ENCODE assay signal across 11 cellular contexts in the genomic region with DNA sequence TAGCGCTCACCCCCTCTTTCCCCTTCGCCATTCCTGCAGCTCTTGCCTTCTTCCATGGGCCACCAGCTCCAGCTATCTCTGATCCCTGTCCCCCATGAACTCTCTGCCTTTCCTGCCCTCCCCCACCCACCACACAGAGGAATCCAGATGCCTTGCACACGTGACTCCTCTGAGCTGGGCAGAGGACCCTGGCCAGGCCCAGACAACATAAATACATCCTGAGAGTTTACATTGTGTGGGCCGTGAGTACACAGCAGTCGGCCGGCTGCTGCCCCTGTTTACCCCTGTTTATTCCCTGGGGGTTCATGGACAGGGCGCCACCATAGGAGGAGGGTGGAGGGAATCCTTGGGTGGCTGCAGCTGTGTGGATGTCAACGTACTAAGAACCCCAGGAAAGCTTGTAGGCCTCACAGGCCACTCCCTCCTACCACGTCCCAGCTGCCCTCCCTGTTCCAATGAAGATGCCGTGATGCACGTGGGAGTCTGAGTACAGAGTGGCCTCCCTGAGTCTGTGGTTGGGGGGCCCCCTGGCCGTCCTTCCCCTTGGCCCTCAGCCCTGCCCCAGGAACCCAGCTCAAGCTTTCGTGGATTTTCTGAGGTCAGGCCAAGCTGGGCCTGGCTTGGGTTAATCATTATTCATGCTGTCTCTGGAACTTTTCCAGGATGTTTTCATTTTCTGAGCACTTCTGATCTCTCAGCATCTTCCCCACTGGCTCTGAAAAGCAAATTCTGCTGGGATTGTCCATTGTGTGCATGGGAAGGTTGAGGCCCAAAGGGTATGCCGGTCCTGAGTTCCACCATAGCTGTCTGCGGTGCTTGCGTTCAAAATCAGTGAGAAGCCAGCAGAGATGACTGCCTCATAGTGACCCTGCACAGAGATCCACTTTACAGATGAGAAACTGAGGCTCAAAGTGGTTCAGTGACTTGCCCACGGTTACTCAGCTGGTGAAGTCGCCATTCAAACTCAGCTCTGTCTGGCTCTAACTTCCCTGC.
DNase-seq lines count a peak whose midpoint lies in the region; ATAC-seq and TF ChIP-seq lines count a peak whose summit lies in the region.
"Had no signal": no experiment of that assay in that cellular context is flagged by ENCODE, and none has a peak within 500 bp of the region (broad histone marks: within the 10 kb centered on the region; RNA-seq: fewer than 3 reads in every experiment).

No MANE protein-coding gene starts in this region.

- H3K9me3 Mint-ChIP-seq in MCF 10A (ENCODE audit: unreplicated experiment), result no peaks in the 10 kb centered on the region
- H3K9me3 Mint-ChIP-seq: CD4-positive, CD25-positive, alpha-beta regulatory T cell had no signal

- H3K27ac ChIP-seq in breast epithelium (peak overlapping the region; percentile 51 to 52), liver (ENCODE audit: low read depth in 1 of 2, low read length in 2 of 2) (peak overlapping the region in 1 of 2 donors; percentile 4), uterus (peak overlapping the region; percentile 82)
- H3K27ac ChIP-seq: esophagus squamous epithelium had no signal

- no peaks in the 10 kb centered on the region for H3K27me3 ChIP-seq in breast epithelium
- no peaks in the 10 kb centered on the region for H3K27me3 ChIP-seq in liver (ENCODE audit: control insufficient read depth in 4 of 4, insufficient read depth in 4 of 4, low read length in 3 of 4)
- H3K27me3 ChIP-seq in uterus, result no peaks in the 10 kb centered on the region

- H3K9me3 ChIP-seq in breast epithelium (no peaks in the 10 kb centered on the region), liver (ENCODE audit: control insufficient read depth in 4 of 4, low read length in 3 of 4) (no peaks in the 10 kb centered on the region), uterus (no peaks in the 10 kb centered on the region)
- H3K9me3 ChIP-seq: esophagus squamous epithelium had no signal

- no TSS peak for BruUV-seq in MCF 10A (replicated peaks; lab: Mats Ljungman, UMichigan)

- TF ChIP-seq CTCF in breast epithelium (IDR thresholded peaks at IDR 0.05) (no peak), MCF 10A (IDR thresholded peaks at IDR 0.05; ENCODE audit: unreplicated experiment) (no peak), liver (IDR thresholded peaks at IDR 0.05; ENCODE audit: low read depth, low read length, missing input control) (no peak), uterus (IDR thresholded peaks at IDR 0.05) (no peak)

- DNase-seq in breast epithelium (ENCODE audit: low spot score in 2 of 2) (no peak), MCF 10A (ENCODE audit: unreplicated experiment) (no peak), astrocyte of the hippocampus (ENCODE audit: low read depth, low spot score) (peak; percentile 38), uterus (peak; percentile 83 to 88), NCI-H2196 (lab: John Stamatoyannopoulos, UW; ENCODE audit: unreplicated experiment) (no peak)
- DNase-seq in stimulated activated naive CD4-positive, alpha-beta T cell (lab: John Stamatoyannopoulos, UW), result no peak
- DNase-seq: CD4-positive, CD25-positive, alpha-beta regulatory T cell; esophagus squamous epithelium; NK-92 treated with Interleukin-12 subunit alpha and Interleukin-12 subunit beta, amount 100 ng/mL, for 24 hours had no signal

- intact Hi-C loops in breast epithelium (cut with DNase I; ENCODE audit: low total_unique reads) (loop anchor here (10.0 kb wide), 1 partner anchor 84 kb away; no protein-coding TSS in a partner anchor), MCF 10A (cut with micrococcal nuclease) (no loop called here), uterus (cut with DNase I; ENCODE audit: low total_unique reads) (no loop called here)

- no peak overlapping the region for H3K4me3 Mint-ChIP-seq in MCF 10A (ENCODE audit: unreplicated experiment)
- H3K4me3 Mint-ChIP-seq: CD4-positive, CD25-positive, alpha-beta regulatory T cell had no signal

- CTCF ChIA-PET in MCF 10A (lab: Yijun Ruan, JAX), result interaction anchor here (0.5 to 0.7 kb wide), 2 partner anchors 14 to 45 kb away, joined by 3 read pairs; no protein-coding TSS in a partner anchor

- POLR2A ChIA-PET in MCF 10A (lab: Yijun Ruan, JAX), result interaction anchor here (0.8 kb wide), 1 partner anchor 17 kb away, joined by 3 read pairs; no protein-coding TSS in a partner anchor

- peak in 1 of 2 donors; percentile 19 for TF ChIP-seq RAD21 in liver (IDR thresholded peaks at IDR 0.05)

- H3K36me3 ChIP-seq in breast epithelium (no peaks in the 10 kb centered on the region), liver (ENCODE audit: control insufficient read depth in 4 of 4, insufficient read depth in 3 of 4, low read depth in 1 of 4, low read length in 3 of 4) (no peaks in the 10 kb centered on the region), uterus (no peaks in the 10 kb centered on the region)
- H3K36me3 ChIP-seq: esophagus squamous epithelium had no signal

- no peaks in the 10 kb centered on the region for H3K4me1 Mint-ChIP-seq in MCF 10A (ENCODE audit: insufficient read depth, unreplicated experiment)
- H3K4me1 Mint-ChIP-seq: CD4-positive, CD25-positive, alpha-beta regulatory T cell had no signal

- no peak for TF ChIP-seq POLR2A in breast epithelium (IDR thresholded peaks at IDR 0.05)
- TF ChIP-seq POLR2A in uterus (IDR thresholded peaks at IDR 0.05), result no peak

- H3K36me3 Mint-ChIP-seq in MCF 10A (ENCODE audit: insufficient read depth, unreplicated experiment), result peaks cover under 1% of the 10 kb centered on the region
- H3K36me3 Mint-ChIP-seq: CD4-positive, CD25-positive, alpha-beta regulatory T cell had no signal

- H3K27me3 Mint-ChIP-seq in MCF 10A (ENCODE audit: insufficient read depth, unreplicated experiment), result no peaks in the 10 kb centered on the region
- H3K27me3 Mint-ChIP-seq: CD4-positive, CD25-positive, alpha-beta regulatory T cell had no signal

- no peak for ATAC-seq in HG02981 (IDR thresholded peaks at IDR 0.05; ENCODE audit: unreplicated experiment)

- H3K4me1 ChIP-seq in breast epithelium, result peaks cover 0 to 4% of the 10 kb centered on the region in 2 donors
- peaks cover 11 to 29% (median 20%) of the 10 kb centered on the region in 4 donors for H3K4me1 ChIP-seq in liver (ENCODE audit: control insufficient read depth in 4 of 4, insufficient read depth in 4 of 4, low read length in 3 of 4)
- peaks cover 13 to 14% of the 10 kb centered on the region in 2 donors for H3K4me1 ChIP-seq in uterus

- H3K9ac ChIP-seq in liver (ENCODE audit: low read depth in 1 of 2, low read length in 2 of 2), result no peak overlapping the region

- H3K4me3 ChIP-seq in breast epithelium (no peak overlapping the region), liver (ENCODE audit: low read depth in 1 of 3, low read length in 3 of 3) (no peak overlapping the region), uterus (no peak overlapping the region)
- H3K4me3 ChIP-seq: esophagus squamous epithelium had no signal

- no peak overlapping the region for H3K27ac Mint-ChIP-seq in MCF 10A (ENCODE audit: low read depth, unreplicated experiment)
- H3K27ac Mint-ChIP-seq: CD4-positive, CD25-positive, alpha-beta regulatory T cell had no signal

- 45% methylated on average over 18 of the region's 18 CpGs for WGBS in liver

TF ChIP-seq in liver, 16 proteins besides CTCF, POLR2A, EP300 and RAD21 (continues in another document):
- TF ChIP-seq NR2F2 (IDR thresholded peaks at IDR 0.05) (no peak), JUND (IDR thresholded peaks at IDR 0.05) (no peak), FOXA1 (IDR thresholded peaks at IDR 0.05) (no peak), YY1 (IDR thresholded peaks at IDR 0.05) (no peak)
- TF ChIP-seq, protein P1, sequence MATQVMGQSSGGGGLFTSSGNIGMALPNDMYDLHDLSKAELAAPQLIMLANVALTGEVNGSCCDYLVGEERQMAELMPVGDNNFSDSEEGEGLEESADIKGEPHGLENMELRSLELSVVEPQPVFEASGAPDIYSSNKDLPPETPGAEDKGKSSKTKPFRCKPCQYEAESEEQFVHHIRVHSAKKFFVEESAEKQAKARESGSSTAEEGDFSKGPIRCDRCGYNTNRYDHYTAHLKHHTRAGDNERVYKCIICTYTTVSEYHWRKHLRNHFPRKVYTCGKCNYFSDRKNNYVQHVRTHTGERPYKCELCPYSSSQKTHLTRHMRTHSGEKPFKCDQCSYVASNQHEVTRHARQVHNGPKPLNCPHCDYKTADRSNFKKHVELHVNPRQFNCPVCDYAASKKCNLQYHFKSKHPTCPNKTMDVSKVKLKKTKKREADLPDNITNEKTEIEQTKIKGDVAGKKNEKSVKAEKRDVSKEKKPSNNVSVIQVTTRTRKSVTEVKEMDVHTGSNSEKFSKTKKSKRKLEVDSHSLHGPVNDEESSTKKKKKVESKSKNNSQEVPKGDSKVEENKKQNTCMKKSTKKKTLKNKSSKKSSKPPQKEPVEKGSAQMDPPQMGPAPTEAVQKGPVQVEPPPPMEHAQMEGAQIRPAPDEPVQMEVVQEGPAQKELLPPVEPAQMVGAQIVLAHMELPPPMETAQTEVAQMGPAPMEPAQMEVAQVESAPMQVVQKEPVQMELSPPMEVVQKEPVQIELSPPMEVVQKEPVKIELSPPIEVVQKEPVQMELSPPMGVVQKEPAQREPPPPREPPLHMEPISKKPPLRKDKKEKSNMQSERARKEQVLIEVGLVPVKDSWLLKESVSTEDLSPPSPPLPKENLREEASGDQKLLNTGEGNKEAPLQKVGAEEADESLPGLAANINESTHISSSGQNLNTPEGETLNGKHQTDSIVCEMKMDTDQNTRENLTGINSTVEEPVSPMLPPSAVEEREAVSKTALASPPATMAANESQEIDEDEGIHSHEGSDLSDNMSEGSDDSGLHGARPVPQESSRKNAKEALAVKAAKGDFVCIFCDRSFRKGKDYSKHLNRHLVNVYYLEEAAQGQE (IDR thresholded peaks at IDR 0.05), result no peak
- TF ChIP-seq, protein P2, sequence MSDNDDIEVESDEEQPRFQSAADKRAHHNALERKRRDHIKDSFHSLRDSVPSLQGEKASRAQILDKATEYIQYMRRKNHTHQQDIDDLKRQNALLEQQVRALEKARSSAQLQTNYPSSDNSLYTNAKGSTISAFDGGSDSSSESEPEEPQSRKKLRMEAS (IDR thresholded peaks at IDR 0.05), result no peak
- TF ChIP-seq, protein P3, sequence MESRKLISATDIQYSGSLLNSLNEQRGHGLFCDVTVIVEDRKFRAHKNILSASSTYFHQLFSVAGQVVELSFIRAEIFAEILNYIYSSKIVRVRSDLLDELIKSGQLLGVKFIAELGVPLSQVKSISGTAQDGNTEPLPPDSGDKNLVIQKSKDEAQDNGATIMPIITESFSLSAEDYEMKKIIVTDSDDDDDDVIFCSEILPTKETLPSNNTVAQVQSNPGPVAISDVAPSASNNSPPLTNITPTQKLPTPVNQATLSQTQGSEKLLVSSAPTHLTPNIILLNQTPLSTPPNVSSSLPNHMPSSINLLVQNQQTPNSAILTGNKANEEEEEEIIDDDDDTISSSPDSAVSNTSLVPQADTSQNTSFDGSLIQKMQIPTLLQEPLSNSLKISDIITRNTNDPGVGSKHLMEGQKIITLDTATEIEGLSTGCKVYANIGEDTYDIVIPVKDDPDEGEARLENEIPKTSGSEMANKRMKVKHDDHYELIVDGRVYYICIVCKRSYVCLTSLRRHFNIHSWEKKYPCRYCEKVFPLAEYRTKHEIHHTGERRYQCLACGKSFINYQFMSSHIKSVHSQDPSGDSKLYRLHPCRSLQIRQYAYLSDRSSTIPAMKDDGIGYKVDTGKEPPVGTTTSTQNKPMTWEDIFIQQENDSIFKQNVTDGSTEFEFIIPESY (IDR thresholded peaks at IDR 0.05), result no peak

Comparison
In these comparisons a context has a peak if more than half of its experiments do, and no peak if none do; other contexts are left out.
1. DNase-seq: peak in astrocyte of the hippocampus (single experiment) and uterus (2 of 2); none in breast epithelium (0 of 2), MCF 10A (single experiment), stimulated activated naive CD4-positive, alpha-beta T cell (0 of 6) and NCI-H2196 (single experiment).